ENCODE assay signal across 11 cellular contexts in genomic region chr10:121668336-121669009, GRCh38.
DNase-seq lines count a peak whose midpoint lies in the region; ATAC-seq, FAIRE-seq and TF ChIP-seq lines count a peak whose summit lies in the region.
"Had no signal": no experiment of that assay in that cellular context is flagged by ENCODE, and none has a peak within 500 bp of the region (broad histone marks: within the 10 kb centered on the region; RNA-seq: fewer than 3 reads in every experiment).

No MANE protein-coding gene starts in this region.

- intact Hi-C loops in pancreas (cut with DNase I), result no loop called here

- H3K27me3 ChIP-seq in cardiac muscle cell, result no peaks in the 10 kb centered on the region
- no peaks in the 10 kb centered on the region for H3K27me3 ChIP-seq in pancreas

- 15 to 23% methylated on average over 8 of the region's 8 CpGs for WGBS in pancreas, 2 donors

- TF ChIP-seq CTCF in cardiac muscle cell (IDR thresholded peaks at IDR 0.05; ENCODE audit: low read depth, low read length) (no peak), pancreas (IDR thresholded peaks at IDR 0.05) (no peak)

- H3K4me1 ChIP-seq in cardiac muscle cell (ENCODE audit: low read depth) (peaks cover 22% of the 10 kb centered on the region), pancreas (peaks cover 0 to 3% (median 0%) of the 10 kb centered on the region in 3 donors)

- no peak overlapping the region for H3K4me3 ChIP-seq in cardiac muscle cell
- no peak overlapping the region for H3K4me3 ChIP-seq in pancreas

- H3K27ac ChIP-seq in cardiac muscle cell (peak overlapping the region; percentile 93), pancreas (peak overlapping the region in 3 of 4 donors; percentile 11 to 67 (median 66))

- H3K9me3 ChIP-seq in cardiac muscle cell (ENCODE audit: low read depth) (no peaks in the 10 kb centered on the region), pancreas (no peaks in the 10 kb centered on the region)

- FAIRE-seq in pancreas (lab: Jason Lieb, UNC), result no peak

- peak; percentile 38 for DNase-seq in DMS153 (lab: John Stamatoyannopoulos, UW)
- peak; percentile 3 for DNase-seq in SK-MEL-5 (ENCODE audit: low read depth, low spot score)
- peak; percentile 72 to 88 for DNase-seq in cardiac muscle cell (ENCODE audit: low read depth in 1 of 2, low spot score in 1 of 2)
- peak; percentile 26 to 76 (median 58) for DNase-seq in pancreas
- DNase-seq in activated CD8-positive, alpha-beta memory T cell treated with anti-CD3 and anti-CD28 coated beads for 24 hours, result no peak
- DNase-seq in NOMO-1 treated with DMSO at 0.1 percent for 48 hours (lab: John Stamatoyannopoulos, UW; ENCODE audit: unreplicated experiment), result no peak
- DNase-seq: activated CD8-positive, alpha-beta memory T cell treated with anti-CD3 and anti-CD28 coated beads, Interleukin-2, amount 10 ng/mL, durations not matched to agents 7 days and 5 days; GOT3; NCI-H2107 had no signal

- ATAC-seq in pancreas (peak; percentile 76 to 96 (median 84)), HG03442 (IDR thresholded peaks at IDR 0.05; ENCODE audit: unreplicated experiment) (no peak), HG02588 (IDR thresholded peaks at IDR 0.05; ENCODE audit: unreplicated experiment) (no peak)
- ATAC-seq: activated CD8-positive, alpha-beta memory T cell treated with anti-CD3 and anti-CD28 coated beads, Interleukin-2, amount 10 ng/mL, durations not matched to agents 7 days and 5 days had no signal

- in situ Hi-C loops in SK-MEL-5 (cut with HindIII; ENCODE audit: low pct_unique_long_range_greater_than_20kb, low sequenced_read_pairs), result no loop called here

- H3K36me3 ChIP-seq in cardiac muscle cell, result no peaks in the 10 kb centered on the region
- H3K36me3 ChIP-seq in pancreas, result no peaks in the 10 kb centered on the region

Comparison
In these comparisons a context has a peak if more than half of its experiments do, and no peak if none do; other contexts are left out.
1. DNase-seq: peak in DMS153 (single experiment), SK-MEL-5 (single experiment), cardiac muscle cell (2 of 2) and pancreas (6 of 6); none in activated CD8-positive, alpha-beta memory T cell treated with anti-CD3 and anti-CD28 coated beads for 24 hours (single experiment) and NOMO-1 treated with DMSO at 0.1 percent for 48 hours (single experiment).
2. ATAC-seq: peak in pancreas (4 of 4); none in HG03442 (single experiment) and HG02588 (single experiment).